1 cellular context compared by ENCODE assay signal in the genomic region with DNA sequence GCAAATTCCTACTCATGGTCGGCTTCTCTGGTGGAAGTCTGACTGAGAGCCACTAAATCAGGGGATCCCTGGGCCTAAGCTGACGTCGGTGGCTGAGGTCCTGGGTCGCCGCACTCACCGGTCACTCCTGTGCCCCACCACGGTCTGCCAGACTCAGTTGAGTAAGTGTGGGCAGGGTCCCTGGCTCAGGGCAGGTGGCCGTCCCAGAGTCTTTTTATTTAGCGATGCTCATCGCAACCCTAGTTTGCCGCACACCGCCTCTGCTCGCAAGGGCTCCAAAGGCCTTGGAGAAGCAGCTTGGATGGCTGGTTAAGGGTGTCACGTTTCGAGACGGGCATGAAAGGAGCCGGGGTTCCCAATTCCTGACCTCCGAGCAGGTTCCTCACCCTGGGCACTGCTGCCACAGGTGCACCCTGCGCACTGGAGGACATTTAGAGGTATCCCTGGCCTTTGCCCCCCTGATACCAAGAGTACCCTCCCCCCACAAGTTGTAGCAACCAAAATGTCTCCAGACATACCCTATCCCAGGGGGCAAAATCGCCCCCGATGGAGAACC.
TF ChIP-seq lines count a peak whose summit lies in the region.

No MANE protein-coding gene starts in this region.

TF ChIP-seq in IMR-90, 13 proteins besides CTCF, POLR2A, EP300 and RAD21 (continued from another document):
- TF ChIP-seq, protein P1, sequence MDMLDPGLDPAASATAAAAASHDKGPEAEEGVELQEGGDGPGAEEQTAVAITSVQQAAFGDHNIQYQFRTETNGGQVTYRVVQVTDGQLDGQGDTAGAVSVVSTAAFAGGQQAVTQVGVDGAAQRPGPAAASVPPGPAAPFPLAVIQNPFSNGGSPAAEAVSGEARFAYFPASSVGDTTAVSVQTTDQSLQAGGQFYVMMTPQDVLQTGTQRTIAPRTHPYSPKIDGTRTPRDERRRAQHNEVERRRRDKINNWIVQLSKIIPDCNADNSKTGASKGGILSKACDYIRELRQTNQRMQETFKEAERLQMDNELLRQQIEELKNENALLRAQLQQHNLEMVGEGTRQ (IDR thresholded peaks at IDR 0.05; ENCODE audit: low read depth, low read length) = no peak
